ENCODE assay signal across 17 cellular contexts in genomic region chr7:65441010-65441409, GRCh38.
DNase-seq lines count a peak whose midpoint lies in the region; ATAC-seq, FAIRE-seq and TF ChIP-seq lines count a peak whose summit lies in the region.
"Had no signal": no experiment of that assay in that cellular context is flagged by ENCODE, and none has a peak within 500 bp of the region (broad histone marks: within the 10 kb centered on the region; RNA-seq: fewer than 3 reads in every experiment).

No MANE protein-coding gene starts in this region.

- no peak overlapping the region for H2AFZ ChIP-seq in keratinocyte (ENCODE audit: control insufficient read depth, low read length)
- H2AFZ ChIP-seq in OCI-LY7 (ENCODE audit: low read length): no peak overlapping the region
- H2AFZ ChIP-seq: PC-9 had no signal

- H3K27me3 Mint-ChIP-seq in effector memory CD8-positive, alpha-beta T cell: no peaks in the 10 kb centered on the region

- H3K27ac ChIP-seq in keratinocyte (ENCODE audit: control insufficient read depth, insufficient read depth, low read length): no peak overlapping the region
- no peak overlapping the region for H3K27ac ChIP-seq in OCI-LY7 (ENCODE audit: low read depth, low read length, poor library complexity, severe bottlenecking)
- H3K27ac ChIP-seq: PC-9 had no signal

- intact Hi-C loops in OCI-LY7 (cut with micrococcal nuclease; ENCODE audit: unreplicated experiment): no loop called here

- H3K4me1 ChIP-seq in keratinocyte (ENCODE audit: control insufficient read depth, extremely low read depth, insufficient read depth, low read length): peaks cover 31% of the 10 kb centered on the region
- no peaks in the 10 kb centered on the region for H3K4me1 ChIP-seq in OCI-LY7 (ENCODE audit: insufficient read depth, low read length, poor library complexity, severe bottlenecking)

- BruUV-seq in OCI-LY7 (replicated peaks; lab: Mats Ljungman, UMichigan): no TSS peak

- H3K4me3 Mint-ChIP-seq in effector memory CD8-positive, alpha-beta T cell: no peak overlapping the region
- H3K4me3 Mint-ChIP-seq: stimulated activated naive CD8-positive, alpha-beta T cell treated with anti-CD3 and anti-CD28 coated beads, Interleukin-15, Interleukin-2, amounts not matched to agents 100 ng/mL and 50 ng/mL, for 24 hours; T-helper 2 cell treated with Interferon-gamma antibody and Interleukin-4, amounts not matched to agents 5 μg/mL and 100 μg/mL, for 36 hours had no signal

- no peak for ATAC-seq in effector memory CD8-positive, alpha-beta T cell (replicated peaks)
- ATAC-seq in HG02938 (IDR thresholded peaks at IDR 0.05; ENCODE audit: unreplicated experiment) (no peak), HG03280 (IDR thresholded peaks at IDR 0.05; ENCODE audit: unreplicated experiment) (no peak)
- ATAC-seq: right cardiac atrium had no signal

- no peak overlapping the region for H3K27ac Mint-ChIP-seq in effector memory CD8-positive, alpha-beta T cell
- H3K27ac Mint-ChIP-seq: activated T-helper 2 cell treated with anti-CD3 and anti-CD28 coated beads, Interferon-gamma antibody, Interleukin-2, Interleukin-4, amounts not matched to agents 10 μg/mL and 5 μg/mL and 100 μg/mL, durations not matched to agents 14 hours and 24 hours and 36 hours; stimulated activated naive CD8-positive, alpha-beta T cell treated with anti-CD3 and anti-CD28 coated beads, Interleukin-15, Interleukin-2, amounts not matched to agents 100 ng/mL and 50 ng/mL, for 24 hours; T-helper 2 cell treated with Interferon-gamma antibody and Interleukin-4, amounts not matched to agents 5 μg/mL and 100 μg/mL, for 36 hours had no signal

- no peaks in the 10 kb centered on the region for H4K20me1 ChIP-seq in keratinocyte (ENCODE audit: control insufficient read depth, extremely low read depth, insufficient read depth, low read length)
- H4K20me1 ChIP-seq in OCI-LY7 (ENCODE audit: insufficient read depth, low read length): no peaks in the 10 kb centered on the region

- peak; percentile 63 for FAIRE-seq in keratinocyte (lab: Jason Lieb, UNC)
- FAIRE-seq: kidney had no signal

- TF ChIP-seq CTCF in AG10803 (conservative IDR thresholded peaks at IDR 0.05; ENCODE audit: low read length): no peak
- no peak for TF ChIP-seq CTCF in astrocyte of the cerebellum (IDR thresholded peaks at IDR 0.05; ENCODE audit: low read depth, low read length, missing control alignments)
- TF ChIP-seq CTCF in keratinocyte (optimal IDR thresholded peaks at IDR 0.05 in 1 of 3, IDR thresholded peaks at IDR 0.05 in 1 of 3, conservative IDR thresholded peaks at IDR 0.05 in 1 of 3; ENCODE audit: extremely low read depth in 1 of 3, insufficient read depth in 2 of 3, low read length in 3 of 3): no peak
- TF ChIP-seq CTCF in OCI-LY7 (conservative IDR thresholded peaks at IDR 0.05; ENCODE audit: low read length): no peak

- H3K4me1 Mint-ChIP-seq in effector memory CD8-positive, alpha-beta T cell (ENCODE audit: low read depth in 2 of 2): no peaks in the 10 kb centered on the region

- no peaks in the 10 kb centered on the region for H3K9me1 ChIP-seq in keratinocyte (ENCODE audit: control insufficient read depth, extremely low read depth, insufficient read depth, low read length)

- POLR2A ChIA-PET in OCI-LY7 (lab: Charles Lee): interaction anchor here (1.0 to 1.2 kb wide), 2 partner anchors 16 to 35 kb away, joined by 4 to 5 read pairs; no protein-coding TSS in a partner anchor

- H3K27me3 ChIP-seq in keratinocyte (ENCODE audit: control insufficient read depth, extremely low read depth, insufficient read depth, low read length): no peaks in the 10 kb centered on the region

- no peaks in the 10 kb centered on the region for H3K36me3 Mint-ChIP-seq in effector memory CD8-positive, alpha-beta T cell (ENCODE audit: insufficient read depth)

- H3K4me3 ChIP-seq in AG10803 (ENCODE audit: low read length): no peak overlapping the region
- no peak overlapping the region for H3K4me3 ChIP-seq in astrocyte of the cerebellum (ENCODE audit: low read depth, low read length)
- H3K4me3 ChIP-seq in keratinocyte (ENCODE audit: control insufficient read depth in 2 of 3, extremely low read depth in 1 of 3, insufficient read depth in 2 of 3, low read depth in 1 of 3, low read length in 3 of 3): no peak overlapping the region
- no peak overlapping the region for H3K4me3 ChIP-seq in OCI-LY7 (ENCODE audit: low read depth, low read length, poor library complexity, severe bottlenecking)
- H3K4me3 ChIP-seq: PC-9 had no signal

- H3K9ac ChIP-seq in keratinocyte (ENCODE audit: control insufficient read depth, extremely low read depth, insufficient read depth, low read length): no peak overlapping the region

- no peaks in the 10 kb centered on the region for H3K79me2 ChIP-seq in keratinocyte (ENCODE audit: control insufficient read depth, insufficient read depth, low read length)
- no peaks in the 10 kb centered on the region for H3K79me2 ChIP-seq in OCI-LY7 (ENCODE audit: insufficient read depth, low read depth, low read length)

- DNase-seq in AG10803 (ENCODE audit: low read depth) (peak; percentile 59), HT1080 (ENCODE audit: low read depth) (peak; percentile 66), astrocyte of the cerebellum (ENCODE audit: low read depth) (peak; percentile 46), keratinocyte (ENCODE audit: low read depth, low spot score) (no peak), OCI-LY7 (ENCODE audit: low spot score) (no peak)
- no peak for DNase-seq in effector memory CD8-positive, alpha-beta T cell
- DNase-seq: C1 segment of cervical spinal cord, Kasumi-1, kidney, NCI-H2171 treated with DMSO at 0.1 percent for 48 hours, PC-9, right cardiac atrium had no signal

- H3K9me3 ChIP-seq in keratinocyte (ENCODE audit: control insufficient read depth, low read depth, low read length) (no peaks in the 10 kb centered on the region), OCI-LY7 (ENCODE audit: low read length) (no peaks in the 10 kb centered on the region)

- H3K4me2 ChIP-seq in keratinocyte (ENCODE audit: control insufficient read depth, extremely low read depth, insufficient read depth, low read depth, low read length) (peak overlapping the region; percentile 46), OCI-LY7 (ENCODE audit: low read length) (no peak overlapping the region)
- H3K4me2 ChIP-seq: PC-9 had no signal

- no peaks in the 10 kb centered on the region for H3K9me2 ChIP-seq in OCI-LY7 (ENCODE audit: insufficient read depth, low read length)

- CTCF ChIA-PET in OCI-LY7 (lab: Charles Lee; ENCODE audit: unreplicated experiment): no interaction called here

- in situ Hi-C loops in astrocyte of the cerebellum (cut with HindIII; ENCODE audit: low sequenced_read_pairs): no loop called here

- no peaks in the 10 kb centered on the region for H3K9me3 Mint-ChIP-seq in effector memory CD8-positive, alpha-beta T cell
- H3K9me3 Mint-ChIP-seq: activated T-helper 2 cell treated with anti-CD3 and anti-CD28 coated beads, Interferon-gamma antibody, Interleukin-2, Interleukin-4, amounts not matched to agents 10 μg/mL and 5 μg/mL and 100 μg/mL, durations not matched to agents 14 hours and 24 hours and 36 hours; stimulated activated naive CD8-positive, alpha-beta T cell treated with anti-CD3 and anti-CD28 coated beads, Interleukin-15, Interleukin-2, amounts not matched to agents 100 ng/mL and 50 ng/mL, for 24 hours had no signal

- dilution Hi-C loops in keratinocyte (cut with MboI; ENCODE audit: extremely low pct_ligation_motif_present, low sequenced_read_pairs): no loop called here

- H3K36me3 ChIP-seq in keratinocyte (ENCODE audit: control insufficient read depth in 2 of 2, extremely low read depth in 1 of 2, insufficient read depth in 2 of 2, low read length in 2 of 2) (no peaks in the 10 kb centered on the region), OCI-LY7 (ENCODE audit: insufficient read depth, low read length) (no peaks in the 10 kb centered on the region)

Comparison
In these comparisons a context has a peak if more than half of its experiments do, and no peak if none do; other contexts are left out.
1. DNase-seq: peak in AG10803 (single experiment), HT1080 (single experiment) and astrocyte of the cerebellum (single experiment); none in keratinocyte (single experiment), effector memory CD8-positive, alpha-beta T cell (0 of 3) and OCI-LY7 (single experiment).